Comparison of ENCODE assay signal across 9 cellular contexts in genomic region chr1:201791775-201792166, GRCh38. TPM values are rescaled to one million over a fixed set of nuclear protein-coding genes. Genes with fewer than 3 reads are reported as not detected.
DNase-seq lines count a peak whose midpoint lies in the region; FAIRE-seq and TF ChIP-seq lines count a peak whose summit lies in the region.
"Had no signal": no experiment of that assay in that cellular context is flagged by ENCODE, and none has a peak within 500 bp of the region (broad histone marks: within the 10 kb centered on the region; RNA-seq: fewer than 3 reads in every experiment).

No MANE protein-coding gene starts in this region.

- H3K4me3 ChIP-seq in AG10803 (ENCODE audit: low read length): no peak overlapping the region

- TF ChIP-seq CTCF in AG10803 (conservative IDR thresholded peaks at IDR 0.05; ENCODE audit: low read length) (no peak), nephron (IDR thresholded peaks at IDR 0.05; ENCODE audit: unreplicated experiment in 3 of 3) (no peak)

- peaks cover 8% of the 10 kb centered on the region for H3K36me3 Mint-ChIP-seq in dendritic cell treated with granulocyte-macrophage colony-stimulating factor and Interleukin-4, amounts not matched to agents 40 ng/mL and 50 ng/mL, for 4 days (ENCODE audit: low read depth)
- H3K36me3 Mint-ChIP-seq in nephron (ENCODE audit: low read depth): peaks cover 85% of the 10 kb centered on the region

- no peaks in the 10 kb centered on the region for H3K27me3 Mint-ChIP-seq in dendritic cell treated with granulocyte-macrophage colony-stimulating factor and Interleukin-4, amounts not matched to agents 40 ng/mL and 50 ng/mL, for 4 days
- no peaks in the 10 kb centered on the region for H3K27me3 Mint-ChIP-seq in nephron (ENCODE audit: low read depth)

- H3K4me1 Mint-ChIP-seq in dendritic cell treated with granulocyte-macrophage colony-stimulating factor and Interleukin-4, amounts not matched to agents 40 ng/mL and 50 ng/mL, for 4 days (ENCODE audit: low read depth): peaks cover 38% of the 10 kb centered on the region
- H3K4me1 Mint-ChIP-seq in nephron: peaks cover 45% of the 10 kb centered on the region

- DNase-seq in AG10803 (ENCODE audit: low read depth): peak; percentile 82
- peak; percentile 27 for DNase-seq in NCI-H2227 (lab: John Stamatoyannopoulos, UW; ENCODE audit: unreplicated experiment)
- DNase-seq in NCI-H1092 (lab: John Stamatoyannopoulos, UW): no peak
- DNase-seq in GM12892 (ENCODE audit: insufficient read length): no peak
- DNase-seq in cortex of kidney (lab: John Stamatoyannopoulos, UW): no peak
- no peak for DNase-seq in NCI-H2196 treated with DMSO at 0.1 percent for 48 hours (lab: John Stamatoyannopoulos, UW; ENCODE audit: unreplicated experiment)
- DNase-seq: foreskin melanocyte had no signal

- H3K27ac Mint-ChIP-seq in dendritic cell treated with granulocyte-macrophage colony-stimulating factor and Interleukin-4, amounts not matched to agents 40 ng/mL and 50 ng/mL, for 4 days: peak overlapping the region; percentile 68
- peak overlapping the region; percentile 95 to 99 (median 98) for H3K27ac Mint-ChIP-seq in nephron

- no peak for FAIRE-seq in GM12892 (lab: Jason Lieb, UNC)

- no peak for TF ChIP-seq POLR2A in GM12892 (IDR thresholded peaks at IDR 0.05; ENCODE audit: low read depth, low read length)

- intact Hi-C loops in dendritic cell treated with granulocyte-macrophage colony-stimulating factor and Interleukin-4, amounts not matched to agents 40 ng/mL and 50 ng/mL, for 4 days (cut with micrococcal nuclease): loop anchor here (5.0 kb wide), 1 partner anchor 254 kb away; the partner anchor contains the start of gene NAV1

- H3K4me3 Mint-ChIP-seq in dendritic cell treated with granulocyte-macrophage colony-stimulating factor and Interleukin-4, amounts not matched to agents 40 ng/mL and 50 ng/mL, for 4 days: no peak overlapping the region
- H3K4me3 Mint-ChIP-seq in nephron: peak overlapping the region; percentile 1 to 43 (median 9)

- no peaks in the 10 kb centered on the region for H3K9me3 Mint-ChIP-seq in dendritic cell treated with granulocyte-macrophage colony-stimulating factor and Interleukin-4, amounts not matched to agents 40 ng/mL and 50 ng/mL, for 4 days
- H3K9me3 Mint-ChIP-seq in nephron: no peaks in the 10 kb centered on the region

RNA-seq across cellular contexts. Expression of gene IPO9, which starts 37.2 kb away (rescaled TPM):
- 16.5 TPM for polyA plus RNA-seq in GM12892 (2012; ENCODE audit: missing spikeins)

Comparison
In these comparisons a context has a peak if more than half of its experiments do, and no peak if none do; other contexts are left out.
1. DNase-seq: peak in AG10803 (single experiment) and NCI-H2227 (single experiment); none in NCI-H1092 (single experiment), GM12892 (single experiment), cortex of kidney (single experiment) and NCI-H2196 treated with DMSO at 0.1 percent for 48 hours (single experiment).